In the genomic region with DNA sequence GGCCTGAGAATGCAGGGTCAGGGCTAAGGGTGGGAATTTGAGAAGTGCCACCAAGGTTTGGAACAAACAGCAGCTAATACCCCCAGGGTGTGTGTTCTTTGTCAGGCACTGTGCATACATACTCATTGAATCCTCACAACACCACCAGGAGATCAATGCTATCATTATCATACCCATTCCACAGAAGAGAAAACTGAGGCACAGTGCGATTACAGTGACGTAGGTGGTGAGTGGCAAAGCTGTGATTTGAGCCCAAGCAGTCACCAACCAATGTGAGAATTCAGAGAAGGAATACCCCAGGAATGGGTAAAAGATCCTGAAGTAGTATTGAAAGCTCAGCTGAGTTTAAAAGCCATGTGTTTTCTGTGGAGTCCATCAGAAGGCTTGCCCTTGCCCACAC, we compare ENCODE assay signal across 24 cellular contexts.
"Had no signal": no experiment of that assay in that cellular context is flagged by ENCODE, and none has a peak within 500 bp of the region (broad histone marks: within the 10 kb centered on the region; RNA-seq: fewer than 3 reads in every experiment).

No MANE protein-coding gene starts in this region.

- H3K36me3 Mint-ChIP-seq: mesothelial cell of epicardium, naive B cell had no signal

- H3K9me3 ChIP-seq: colonic mucosa, esophagus squamous epithelium, gastrocnemius medialis, heart right ventricle, left lung, lower lobe of right lung, mucosa of descending colon had no signal

- DNase-seq: colonic mucosa; cortex of kidney; effector CD8-positive, alpha-beta T cell; effector memory CD8-positive, alpha-beta T cell; erythroblast; esophagus squamous epithelium; foreskin melanocyte; glutamatergic neuron; heart right ventricle; left lung; left ventricle myocardium superior; lower lobe of right lung; mesenchymal stem cell; mucosa of descending colon; naive B cell had no signal

- ATAC-seq: effector memory CD8-positive, alpha-beta T cell; esophagus mucosa; lower lobe of right lung; mucosa of descending colon had no signal

- H3K27ac Mint-ChIP-seq: dendritic cell treated with granulocyte-macrophage colony-stimulating factor and Interleukin-4, amounts not matched to agents 40 ng/mL and 50 ng/mL, for 4 days; effector memory CD8-positive, alpha-beta T cell; endodermal cell; mesothelial cell of epicardium; naive B cell had no signal

- H3K36me3 ChIP-seq: colonic mucosa, esophagus squamous epithelium, gastrocnemius medialis, heart right ventricle, left lung, lower lobe of right lung had no signal

- H3K4me1 Mint-ChIP-seq: mesothelial cell of epicardium had no signal

- H3K27me3 ChIP-seq: colonic mucosa, gastrocnemius medialis, heart right ventricle, left lung had no signal

- H3K4me3 Mint-ChIP-seq: dendritic cell treated with granulocyte-macrophage colony-stimulating factor and Interleukin-4, amounts not matched to agents 40 ng/mL and 50 ng/mL, for 4 days; effector memory CD8-positive, alpha-beta T cell; endodermal cell; mesothelial cell of epicardium; naive B cell had no signal

- H3K4me3 ChIP-seq: colonic mucosa, esophagus squamous epithelium, gastrocnemius medialis, heart right ventricle, left lung, lower lobe of right lung, mucosa of descending colon had no signal

- H3K9me3 Mint-ChIP-seq: dendritic cell treated with granulocyte-macrophage colony-stimulating factor and Interleukin-4, amounts not matched to agents 40 ng/mL and 50 ng/mL, for 4 days; effector memory CD8-positive, alpha-beta T cell; endodermal cell; mesothelial cell of epicardium had no signal

- H3K27ac ChIP-seq: colonic mucosa, epithelial cell of prostate, esophagus squamous epithelium, gastrocnemius medialis, left lung, lower lobe of right lung had no signal

- FAIRE-seq: endometrium, islet of Langerhans, keratinocyte had no signal

- H3K4me1 ChIP-seq: colonic mucosa, esophagus squamous epithelium, left lung, lower lobe of right lung had no signal
